In genomic region chr1:211611818-211612217, GRCh38 we compare ENCODE assay signal across 1 cellular context.
TF ChIP-seq lines count a peak whose summit lies in the region.

No MANE protein-coding gene starts in this region.

TF ChIP-seq in IMR-90, 13 proteins besides CTCF, POLR2A, EP300 and RAD21 (continued from another document):
- TF ChIP-seq, protein P1, sequence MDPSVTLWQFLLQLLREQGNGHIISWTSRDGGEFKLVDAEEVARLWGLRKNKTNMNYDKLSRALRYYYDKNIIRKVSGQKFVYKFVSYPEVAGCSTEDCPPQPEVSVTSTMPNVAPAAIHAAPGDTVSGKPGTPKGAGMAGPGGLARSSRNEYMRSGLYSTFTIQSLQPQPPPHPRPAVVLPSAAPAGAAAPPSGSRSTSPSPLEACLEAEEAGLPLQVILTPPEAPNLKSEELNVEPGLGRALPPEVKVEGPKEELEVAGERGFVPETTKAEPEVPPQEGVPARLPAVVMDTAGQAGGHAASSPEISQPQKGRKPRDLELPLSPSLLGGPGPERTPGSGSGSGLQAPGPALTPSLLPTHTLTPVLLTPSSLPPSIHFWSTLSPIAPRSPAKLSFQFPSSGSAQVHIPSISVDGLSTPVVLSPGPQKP (IDR thresholded peaks at IDR 0.05; ENCODE audit: borderline replicate concordance, low read depth, low read length): no peak
- TF ChIP-seq RFX5 (IDR thresholded peaks at IDR 0.05; ENCODE audit: low read depth, low read length) (no peak), MAZ (IDR thresholded peaks at IDR 0.05; ENCODE audit: borderline replicate concordance, low read depth, low read length) (no peak), SMC3 (IDR thresholded peaks at IDR 0.05; ENCODE audit: low read depth, low read length) (no peak), CHD1 (IDR thresholded peaks at IDR 0.05; ENCODE audit: low read depth, low read length) (no peak), BHLHE40 (IDR thresholded peaks at IDR 0.05; ENCODE audit: low read depth, low read length) (no peak)
